23 cellular contexts compared by ENCODE assay signal in the genomic region with DNA sequence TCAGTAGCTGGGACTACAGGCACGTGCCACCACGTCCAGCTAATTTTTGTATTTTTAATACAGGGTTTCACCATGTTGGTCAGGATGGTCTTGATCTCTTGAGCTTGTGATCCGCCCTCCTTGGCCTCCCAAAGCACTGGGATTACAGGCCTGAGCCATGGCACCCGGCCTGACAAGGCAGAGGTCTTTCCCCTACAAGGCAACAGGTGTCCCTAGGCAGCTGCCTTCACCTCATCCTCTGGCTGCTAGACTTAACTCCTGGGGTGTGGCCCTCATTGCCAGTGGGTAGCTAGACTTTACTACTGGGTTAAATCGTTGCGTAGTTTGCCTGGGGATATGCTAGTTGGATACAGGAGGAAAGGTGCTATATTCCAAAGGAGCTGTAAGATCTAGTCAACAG.
"Had no signal": no experiment of that assay in that cellular context is flagged by ENCODE, and none has a peak within 500 bp of the region (broad histone marks: within the 10 kb centered on the region; RNA-seq: fewer than 3 reads in every experiment).

No MANE protein-coding gene starts in this region.

- H3K4me1 Mint-ChIP-seq: natural killer cell had no signal

- H3K79me2 ChIP-seq: hepatocyte had no signal

- H3K27me3 ChIP-seq: colonic mucosa, esophagus muscularis mucosa, foreskin keratinocyte, heart left ventricle, hepatocyte, left lung, ovary, tibial nerve, vagina had no signal

- H2AFZ ChIP-seq: hepatocyte had no signal

- H3K4me3 Mint-ChIP-seq: dendritic cell treated with granulocyte-macrophage colony-stimulating factor and Interleukin-4, amounts not matched to agents 40 ng/mL and 50 ng/mL, for 4 days; natural killer cell; stimulated activated naive B cell treated with anti-CD40 and anti-IgM and Interleukin-4, amounts not matched to agents 10 μg/mL and 1 μg/mL and 100 μg/mL, for 72 hours; stimulated activated naive CD8-positive, alpha-beta T cell treated with anti-CD3 and anti-CD28 coated beads, Interleukin-15, Interleukin-2, amounts not matched to agents 100 ng/mL and 50 ng/mL, for 24 hours had no signal

- H3K9me3 Mint-ChIP-seq: dendritic cell treated with granulocyte-macrophage colony-stimulating factor and Interleukin-4, amounts not matched to agents 40 ng/mL and 50 ng/mL, for 4 days; natural killer cell; stimulated activated naive CD8-positive, alpha-beta T cell treated with anti-CD3 and anti-CD28 coated beads, Interleukin-15, Interleukin-2, amounts not matched to agents 100 ng/mL and 50 ng/mL, for 24 hours had no signal

- H3K36me3 Mint-ChIP-seq: natural killer cell had no signal

- H3K4me2 ChIP-seq: hepatocyte had no signal

- ATAC-seq: foreskin keratinocyte; gastroesophageal sphincter; heart left ventricle; left lung; natural killer cell; psoas muscle; right cardiac atrium; stimulated activated naive B cell treated with anti-CD40 and anti-IgM and Interleukin-4, amounts not matched to agents 10 μg/mL and 1 μg/mL and 100 μg/mL, for 72 hours had no signal

- H3K27ac Mint-ChIP-seq: dendritic cell treated with granulocyte-macrophage colony-stimulating factor and Interleukin-4, amounts not matched to agents 40 ng/mL and 50 ng/mL, for 4 days; natural killer cell; stimulated activated naive B cell treated with anti-CD40 and anti-IgM and Interleukin-4, amounts not matched to agents 10 μg/mL and 1 μg/mL and 100 μg/mL, for 72 hours; stimulated activated naive CD8-positive, alpha-beta T cell treated with anti-CD3 and anti-CD28 coated beads, Interleukin-15, Interleukin-2, amounts not matched to agents 100 ng/mL and 50 ng/mL, for 24 hours had no signal

- H3K4me1 ChIP-seq: colonic mucosa, left lung, tibial nerve had no signal

- H3K9me3 ChIP-seq: colonic mucosa, esophagus muscularis mucosa, gastroesophageal sphincter, heart left ventricle, left lung, ovary, psoas muscle, thoracic aorta, tibial nerve, vagina had no signal

- H3K4me3 ChIP-seq: colonic mucosa, esophagus muscularis mucosa, gastroesophageal sphincter, heart left ventricle, hepatocyte, left lung, ovary, psoas muscle, skin epidermis, spleen, thoracic aorta, tibial nerve, vagina had no signal

- DNase-seq: colonic mucosa; effector CD8-positive, alpha-beta T cell; foreskin keratinocyte; heart left ventricle; kidney; left lung; mesenchymal stem cell; natural killer cell; occipital lobe; psoas muscle; right cardiac atrium; spleen; stimulated activated naive B cell treated with anti-CD40 and anti-IgM and Interleukin-4, amounts not matched to agents 10 μg/mL and 1 μg/mL and 100 μg/mL, for 72 hours had no signal

- H3K36me3 ChIP-seq: colonic mucosa, esophagus muscularis mucosa, gastroesophageal sphincter, heart left ventricle, left lung, ovary, spleen, thoracic aorta, tibial nerve, vagina had no signal

- H3K27ac ChIP-seq: colonic mucosa, esophagus muscularis mucosa, foreskin keratinocyte, gastroesophageal sphincter, heart left ventricle, hepatocyte, left lung, ovary, psoas muscle, skin epidermis, spleen, thoracic aorta, tibial nerve, vagina had no signal
